Comparison of ENCODE assay signal across 24 cellular contexts in the genomic region with DNA sequence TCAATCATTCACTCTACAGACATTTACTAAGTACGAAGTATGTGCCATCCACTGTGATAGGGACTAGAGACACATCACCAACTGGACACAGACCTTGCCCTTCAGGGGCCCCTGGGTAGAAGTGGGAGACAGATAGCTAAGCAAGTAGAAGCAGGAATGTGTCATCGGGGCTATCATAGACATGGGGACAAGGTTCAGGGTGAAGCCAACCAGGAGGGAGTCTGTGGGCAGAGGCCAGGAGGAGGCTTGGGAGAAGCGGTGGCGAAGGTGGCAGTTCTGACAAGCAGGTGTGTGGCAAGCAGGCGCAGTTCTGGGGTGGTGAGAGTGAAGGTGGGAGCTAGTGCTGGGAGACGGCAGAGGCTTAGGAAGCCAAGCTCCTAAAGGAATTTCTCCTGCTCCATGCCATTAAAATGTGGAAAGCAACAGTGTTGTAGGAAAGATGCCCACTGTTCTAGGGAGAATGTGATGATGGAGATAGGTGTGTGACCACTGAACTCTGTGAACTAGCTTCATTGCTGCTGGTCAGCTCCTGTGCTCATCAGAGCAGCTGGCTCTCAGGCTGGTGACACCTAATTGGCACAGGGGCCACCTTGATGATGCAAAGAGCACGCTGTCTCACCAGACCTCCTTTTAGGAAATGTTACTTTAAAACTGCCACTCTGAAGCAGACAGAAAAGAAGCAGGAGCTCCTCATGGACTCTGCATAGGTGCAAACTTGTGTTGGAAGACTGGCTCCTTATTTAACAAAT.
"Had no signal": no experiment of that assay in that cellular context is flagged by ENCODE, and none has a peak within 500 bp of the region (broad histone marks: within the 10 kb centered on the region; RNA-seq: fewer than 3 reads in every experiment).

No MANE protein-coding gene starts in this region.

- H3K4me3 ChIP-seq: body of pancreas, esophagus muscularis mucosa, left lung, prostate gland, thoracic aorta, upper lobe of right lung had no signal

- H3K36me3 Mint-ChIP-seq: mesothelial cell of epicardium, natural killer cell had no signal

- ATAC-seq: activated CD4-positive, CD25-positive, alpha-beta regulatory T cell treated with anti-CD3 and anti-CD28 coated beads, Interleukin-2, amount 50 U/mL, for 24 hours; activated CD8-positive, alpha-beta memory T cell treated with anti-CD3 and anti-CD28 coated beads, Interleukin-2, amount 10 ng/mL, durations not matched to agents 7 days and 5 days; activated CD8-positive, alpha-beta T cell treated with anti-CD3 and anti-CD28 coated beads for 36 hours; activated naive CD8-positive, alpha-beta T cell treated with anti-CD3 and anti-CD28 coated beads, Interleukin-2, amount 50 U/mL, for 24 hours; body of pancreas had no signal

- H3K9me3 ChIP-seq: body of pancreas, esophagus muscularis mucosa, left lung, prostate gland, thoracic aorta, upper lobe of right lung had no signal

- DNase-seq: activated CD4-positive, alpha-beta T cell treated with anti-CD3 and anti-CD28 coated beads, Interleukin-2, amount 10 ng/mL, durations not matched to agents 7 days and 5 days; activated CD8-positive, alpha-beta memory T cell treated with anti-CD3 and anti-CD28 coated beads, Interleukin-2, amount 10 ng/mL, durations not matched to agents 7 days and 5 days; activated CD8-positive, alpha-beta T cell treated with anti-CD3 and anti-CD28 coated beads for 36 hours; activated effector memory CD4-positive, alpha-beta T cell treated with anti-CD3 and anti-CD28 coated beads, Interleukin-2, amount 50 U/mL, for 16 hours; activated naive CD4-positive, alpha-beta T cell treated with anti-CD3 and anti-CD28 coated beads, Interleukin-2, amount 50 U/mL, for 16 hours; activated naive CD8-positive, alpha-beta T cell treated with anti-CD3 and anti-CD28 coated beads, Interleukin-2, amount 50 U/mL, for 24 hours; activated T-cell treated with anti-CD3 and anti-CD28 coated beads for 4 hours; anterior cingulate cortex; body of pancreas; effector CD8-positive, alpha-beta T cell; glutamatergic neuron; islet precursor cell; left lung; natural killer cell; stimulated activated CD4-positive, alpha-beta T cell treated with anti-CD3 and anti-CD28 coated beads, Interleukin-4, amount 100 ng/mL, for 24 hours; stimulated activated naive CD4-positive, alpha-beta T cell treated with Interleukin-2 at 50 U/mL for 16 hours; T-helper 2 cell; upper lobe of right lung had no signal

- H3K9me3 Mint-ChIP-seq: activated CD8-positive, alpha-beta T cell treated with anti-CD3 and anti-CD28 coated beads for 36 hours; activated naive CD8-positive, alpha-beta T cell treated with anti-CD3 and anti-CD28 coated beads, Interleukin-2, amount 50 U/mL, for 24 hours; mesothelial cell of epicardium; natural killer cell had no signal

- H3K36me3 ChIP-seq: esophagus muscularis mucosa, left lung, prostate gland, thoracic aorta, upper lobe of right lung had no signal

- H3K4me1 ChIP-seq: prostate gland, upper lobe of right lung had no signal

- H3K27me3 ChIP-seq: body of pancreas, left lung had no signal

- H3K27ac Mint-ChIP-seq: activated CD4-positive, alpha-beta T cell treated with anti-CD3 and anti-CD28 coated beads, Interleukin-2, amount 10 ng/mL, durations not matched to agents 7 days and 5 days; activated CD8-positive, alpha-beta memory T cell treated with anti-CD3 and anti-CD28 coated beads, Interleukin-2, amount 10 ng/mL, durations not matched to agents 7 days and 5 days; activated CD8-positive, alpha-beta T cell treated with anti-CD3 and anti-CD28 coated beads for 36 hours; activated naive CD8-positive, alpha-beta T cell treated with anti-CD3 and anti-CD28 coated beads, Interleukin-2, amount 50 U/mL, for 24 hours; mesothelial cell of epicardium; natural killer cell had no signal

- H3K4me1 Mint-ChIP-seq: activated CD4-positive, alpha-beta T cell treated with anti-CD3 and anti-CD28 coated beads, Interleukin-2, amount 10 ng/mL, durations not matched to agents 7 days and 5 days; activated CD8-positive, alpha-beta memory T cell treated with anti-CD3 and anti-CD28 coated beads, Interleukin-2, amount 10 ng/mL, durations not matched to agents 7 days and 5 days; activated naive CD8-positive, alpha-beta T cell treated with anti-CD3 and anti-CD28 coated beads, Interleukin-2, amount 50 U/mL, for 24 hours; natural killer cell had no signal

- H3K4me3 Mint-ChIP-seq: activated CD4-positive, alpha-beta T cell treated with anti-CD3 and anti-CD28 coated beads, Interleukin-2, amount 10 ng/mL, durations not matched to agents 7 days and 5 days; activated CD8-positive, alpha-beta memory T cell treated with anti-CD3 and anti-CD28 coated beads, Interleukin-2, amount 10 ng/mL, durations not matched to agents 7 days and 5 days; activated CD8-positive, alpha-beta T cell treated with anti-CD3 and anti-CD28 coated beads for 36 hours; activated naive CD8-positive, alpha-beta T cell treated with anti-CD3 and anti-CD28 coated beads, Interleukin-2, amount 50 U/mL, for 24 hours; mesothelial cell of epicardium; natural killer cell had no signal

- H3K27ac ChIP-seq: body of pancreas, esophagus muscularis mucosa, left lung, prostate gland, thoracic aorta, upper lobe of right lung, VCaP had no signal
